20 cellular contexts compared by ENCODE assay signal in genomic region chr1:81550753-81551152, GRCh38.
A peak's percentile ranks its signal among the peaks of the same experiment; 100 is the strongest.
DNase-seq lines count a peak whose midpoint lies in the region; ATAC-seq, FAIRE-seq and TF ChIP-seq lines count a peak whose summit lies in the region.
"Had no signal": no experiment of that assay in that cellular context is flagged by ENCODE, and none has a peak within 500 bp of the region (broad histone marks: within the 10 kb centered on the region; RNA-seq: fewer than 3 reads in every experiment).

No MANE protein-coding gene starts in this region.

- no peak for FAIRE-seq in HepG2 (lab: Jason Lieb, UNC)
- no peak for FAIRE-seq in astrocyte (lab: Jason Lieb, UNC)
- no peak for FAIRE-seq in GM12892 (lab: Jason Lieb, UNC)
- FAIRE-seq: HTR-8/SVneo had no signal

- no peak overlapping the region for H3K4me3 Mint-ChIP-seq in astrocyte (ENCODE audit: unreplicated experiment)
- H3K4me3 Mint-ChIP-seq: activated CD8-positive, alpha-beta T cell treated with anti-CD3 and anti-CD28 coated beads for 36 hours; activated naive CD8-positive, alpha-beta T cell treated with anti-CD3 and anti-CD28 coated beads, Interleukin-2, amount 10 ng/mL, durations not matched to agents 7 days and 5 days; natural killer cell; stimulated activated naive CD8-positive, alpha-beta T cell treated with anti-CD3 and anti-CD28 coated beads, Interleukin-15, Interleukin-2, amounts not matched to agents 100 ng/mL and 50 ng/mL, for 24 hours had no signal

- DNase-seq in HepG2 (ENCODE audit: low spot score) (no peak), right lobe of liver (no peak), astrocyte (ENCODE audit: low read depth) (no peak), kidney epithelial cell (ENCODE audit: low read depth) (peak; percentile 12), OCI-LY7 (ENCODE audit: low spot score) (no peak), GM12892 (ENCODE audit: insufficient read length) (no peak)
- DNase-seq in stimulated activated CD4-positive, alpha-beta T cell treated with anti-CD3 and anti-CD28 coated beads, Interleukin-1b, Interleukin-23, amount 100 ng/mL, for 48 hours = no peak
- DNase-seq: activated CD8-positive, alpha-beta T cell treated with anti-CD3 and anti-CD28 coated beads for 36 hours; activated naive CD8-positive, alpha-beta T cell treated with anti-CD3 and anti-CD28 coated beads, Interleukin-2, amount 10 ng/mL, durations not matched to agents 7 days and 5 days; hypothalamus; MG63; natural killer cell; NCI-H187 treated with DMSO at 0.1 percent for 48 hours; T-helper 1 cell had no signal

- H3K79me2 ChIP-seq in HepG2 (ENCODE audit: insufficient read depth, low read length) = no peaks in the 10 kb centered on the region
- H3K79me2 ChIP-seq in astrocyte (ENCODE audit: insufficient read depth, low read length) = no peaks in the 10 kb centered on the region
- H3K79me2 ChIP-seq in OCI-LY7 (ENCODE audit: insufficient read depth, low read depth, low read length) = no peaks in the 10 kb centered on the region

- H3K36me3 Mint-ChIP-seq in astrocyte (ENCODE audit: low read depth, unreplicated experiment) = no peaks in the 10 kb centered on the region
- H3K36me3 Mint-ChIP-seq: activated naive CD8-positive, alpha-beta T cell treated with anti-CD3 and anti-CD28 coated beads, Interleukin-2, amount 10 ng/mL, durations not matched to agents 7 days and 5 days; natural killer cell had no signal

- H3K9me3 ChIP-seq in HepG2 (ENCODE audit: low read length) = peaks cover 7% of the 10 kb centered on the region; the same call in 1 of the 2 replicates
- H3K9me3 ChIP-seq in right lobe of liver = no peaks in the 10 kb centered on the region
- H3K9me3 ChIP-seq in astrocyte (ENCODE audit: insufficient read depth, low read depth, low read length) = no peaks in the 10 kb centered on the region
- no peaks in the 10 kb centered on the region for H3K9me3 ChIP-seq in OCI-LY7 (ENCODE audit: low read length)
- H3K9me3 ChIP-seq: Caco-2, MG63 had no signal

- intact Hi-C loops in HepG2 (cut with micrococcal nuclease; ENCODE audit: unreplicated experiment) = no loop called here
- intact Hi-C loops in right lobe of liver (cut with DNase I) = no loop called here
- intact Hi-C loops in OCI-LY7 (cut with micrococcal nuclease; ENCODE audit: unreplicated experiment) = no loop called here

- H3K4me3 ChIP-seq in HepG2 (replicated peaks in 1 of 3; ENCODE audit: insufficient read depth in 1 of 3, low read depth in 2 of 3, low read length in 3 of 3) (no peak overlapping the region), right lobe of liver (no peak overlapping the region), astrocyte (ENCODE audit: insufficient read depth, low read depth, low read length) (no peak overlapping the region), kidney epithelial cell (ENCODE audit: low read depth, low read length) (no peak overlapping the region), OCI-LY7 (ENCODE audit: low read depth, low read length, poor library complexity, severe bottlenecking) (no peak overlapping the region)
- H3K4me3 ChIP-seq: lung, MG63 had no signal

- in situ Hi-C loops in HepG2 (cut with HindIII; ENCODE audit: extremely low pct_ligation_motif_present, low pct_unique_long_range_greater_than_20kb) = no loop called here

- TF ChIP-seq CTCF in HepG2 (CRISPR knock-in tag; IDR thresholded peaks at IDR 0.05) = no peak
- no peak for TF ChIP-seq CTCF in right lobe of liver (IDR thresholded peaks at IDR 0.05)
- no peak for TF ChIP-seq CTCF in astrocyte (IDR thresholded peaks at IDR 0.05; ENCODE audit: insufficient read depth, low read depth, low read length)
- no peak for TF ChIP-seq CTCF in kidney epithelial cell (IDR thresholded peaks at IDR 0.05; ENCODE audit: insufficient read depth, low read length, poor library complexity, severe bottlenecking)
- TF ChIP-seq CTCF in OCI-LY7 (conservative IDR thresholded peaks at IDR 0.05; ENCODE audit: low read length) = no peak

- CTCF ChIA-PET in HepG2 (lab: Yijun Ruan, JAX; ENCODE audit: low intra/inter-chr PET ratio, low total read pairs) = no interaction called here
- CTCF ChIA-PET in OCI-LY7 (lab: Charles Lee; ENCODE audit: unreplicated experiment) = no interaction called here

- H3K9ac ChIP-seq in HepG2 (ENCODE audit: insufficient read depth, low read depth, low read length) = no peak overlapping the region
- H3K9ac ChIP-seq in astrocyte (ENCODE audit: low read length) = no peak overlapping the region

- TF ChIP-seq POLR2A in HepG2 (IDR thresholded peaks at IDR 0.05; ENCODE audit: insufficient read depth in 1 of 2, low read depth in 2 of 2, low read length in 2 of 2) = no peak
- TF ChIP-seq POLR2A in right lobe of liver (IDR thresholded peaks at IDR 0.05) = no peak
- no peak for TF ChIP-seq POLR2A in GM12892 (IDR thresholded peaks at IDR 0.05; ENCODE audit: low read depth, low read length)

- H3K27me3 ChIP-seq in HepG2 (ENCODE audit: control insufficient read depth in 1 of 2, insufficient read depth in 2 of 2, low read length in 2 of 2) (peaks cover 0 to 5% of the 10 kb centered on the region in 2 experiments; a peak in 1 of 5 replicates), right lobe of liver (no peaks in the 10 kb centered on the region), astrocyte (ENCODE audit: insufficient read depth, low read length) (no peaks in the 10 kb centered on the region), kidney epithelial cell (ENCODE audit: control insufficient read depth, insufficient read depth, low read length) (no peaks in the 10 kb centered on the region)
- H3K27me3 ChIP-seq: MG63 had no signal

- H2AFZ ChIP-seq in HepG2 (ENCODE audit: low read length) (no peak overlapping the region), astrocyte (ENCODE audit: low read depth, low read length) (no peak overlapping the region), OCI-LY7 (ENCODE audit: low read length) (no peak overlapping the region)

- 0% methylated on average over 1 of the region's 1 CpG for WGBS in HepG2 (ENCODE audit: low lambda C conversion rate)
- 73% methylated on average over 1 of the region's 1 CpG for WGBS in right lobe of liver (ENCODE audit: insufficient coverage, low coverage, low lambda C conversion rate, missing lambda C conversion rate)

- no peaks in the 10 kb centered on the region for H3K9me2 ChIP-seq in OCI-LY7 (ENCODE audit: insufficient read depth, low read length)

- peak overlapping the region; percentile 10 for H3K27ac Mint-ChIP-seq in astrocyte (ENCODE audit: unreplicated experiment)
- H3K27ac Mint-ChIP-seq: activated CD8-positive, alpha-beta T cell treated with anti-CD3 and anti-CD28 coated beads for 36 hours; activated naive CD8-positive, alpha-beta T cell treated with anti-CD3 and anti-CD28 coated beads, Interleukin-2, amount 10 ng/mL, durations not matched to agents 7 days and 5 days; natural killer cell; stimulated activated naive CD8-positive, alpha-beta T cell treated with anti-CD3 and anti-CD28 coated beads, Interleukin-15, Interleukin-2, amounts not matched to agents 100 ng/mL and 50 ng/mL, for 24 hours had no signal

- H3K36me3 ChIP-seq in HepG2 (replicated peaks in 1 of 2; ENCODE audit: control insufficient read depth in 1 of 2, insufficient read depth in 2 of 2, low read length in 2 of 2) (no peaks in the 10 kb centered on the region), right lobe of liver (no peaks in the 10 kb centered on the region), astrocyte (ENCODE audit: insufficient read depth, low read length) (no peaks in the 10 kb centered on the region), kidney epithelial cell (ENCODE audit: control insufficient read depth, insufficient read depth, low read length) (no peaks in the 10 kb centered on the region), OCI-LY7 (ENCODE audit: insufficient read depth, low read length) (no peaks in the 10 kb centered on the region)
- H3K36me3 ChIP-seq: MG63 had no signal

- BruUV-seq in HepG2 (replicated peaks; lab: Mats Ljungman, UMichigan) (no TSS peak), OCI-LY7 (replicated peaks; lab: Mats Ljungman, UMichigan) (no TSS peak)

- POLR2A ChIA-PET in HepG2 (lab: Yijun Ruan, JAX) (no interaction called here), OCI-LY7 (lab: Charles Lee) (interaction anchor here (0.7 kb wide), 2 partner anchors 79 to 422 kb away, joined by 4 to 5 read pairs; no protein-coding TSS in a partner anchor)

- H3K4me1 Mint-ChIP-seq in astrocyte (ENCODE audit: low read depth, unreplicated experiment) = peaks cover 35% of the 10 kb centered on the region
- H3K4me1 Mint-ChIP-seq: activated naive CD8-positive, alpha-beta T cell treated with anti-CD3 and anti-CD28 coated beads, Interleukin-2, amount 10 ng/mL, durations not matched to agents 7 days and 5 days; natural killer cell had no signal

- TF ChIP-seq RAD21 in HepG2 (CRISPR knock-in tag; IDR thresholded peaks at IDR 0.05) = no peak

- no peaks in the 10 kb centered on the region for H4K20me1 ChIP-seq in HepG2 (ENCODE audit: insufficient read depth, low read length)
- H4K20me1 ChIP-seq in astrocyte (ENCODE audit: insufficient read depth, low read length) = no peaks in the 10 kb centered on the region
- H4K20me1 ChIP-seq in OCI-LY7 (ENCODE audit: insufficient read depth, low read length) = no peaks in the 10 kb centered on the region

- ATAC-seq in HepG2 (no peak), right lobe of liver (no peak), GM19328 (IDR thresholded peaks at IDR 0.05; ENCODE audit: unreplicated experiment) (no peak)
- ATAC-seq: activated CD8-positive, alpha-beta T cell treated with anti-CD3 and anti-CD28 coated beads for 36 hours; natural killer cell had no signal

- H3K4me2 ChIP-seq in HepG2 (ENCODE audit: low read depth, low read length) (no peak overlapping the region), astrocyte (ENCODE audit: low read length) (no peak overlapping the region), OCI-LY7 (ENCODE audit: low read length) (no peak overlapping the region)

- no peaks in the 10 kb centered on the region for H3K9me3 Mint-ChIP-seq in astrocyte (ENCODE audit: unreplicated experiment)
- H3K9me3 Mint-ChIP-seq: activated CD8-positive, alpha-beta T cell treated with anti-CD3 and anti-CD28 coated beads for 36 hours; activated naive CD8-positive, alpha-beta T cell treated with anti-CD3 and anti-CD28 coated beads, Interleukin-2, amount 10 ng/mL, durations not matched to agents 7 days and 5 days; stimulated activated naive CD8-positive, alpha-beta T cell treated with anti-CD3 and anti-CD28 coated beads, Interleukin-15, Interleukin-2, amounts not matched to agents 100 ng/mL and 50 ng/mL, for 24 hours had no signal

- H3K27ac ChIP-seq in HepG2 (ENCODE audit: extremely low read length, insufficient read depth, low read length) (no peak overlapping the region), right lobe of liver (no peak overlapping the region), astrocyte (ENCODE audit: low read depth, low read length) (no peak overlapping the region), OCI-LY7 (ENCODE audit: low read depth, low read length, poor library complexity, severe bottlenecking) (no peak overlapping the region)
- H3K27ac ChIP-seq: VCaP had no signal

- no peak for TF ChIP-seq EP300 in HepG2 (IDR thresholded peaks at IDR 0.05; ENCODE audit: low read depth in 2 of 2, low read length in 2 of 2)
- TF ChIP-seq EP300 in HepG2 (CRISPR knock-in tag; IDR thresholded peaks at IDR 0.05; ENCODE audit: borderline replicate concordance) = no peak

- H3K4me1 ChIP-seq in HepG2 (ENCODE audit: insufficient read depth, low read length) (no peaks in the 10 kb centered on the region), right lobe of liver (no peaks in the 10 kb centered on the region), astrocyte (ENCODE audit: insufficient read depth, low read length) (no peaks in the 10 kb centered on the region), OCI-LY7 (ENCODE audit: insufficient read depth, low read length, poor library complexity, severe bottlenecking) (no peaks in the 10 kb centered on the region)
- H3K4me1 ChIP-seq: Caco-2 had no signal

- H3K27me3 Mint-ChIP-seq in astrocyte (ENCODE audit: low read depth, unreplicated experiment) = peaks cover 2% of the 10 kb centered on the region
- H3K27me3 Mint-ChIP-seq: activated CD8-positive, alpha-beta T cell treated with anti-CD3 and anti-CD28 coated beads for 36 hours; activated naive CD8-positive, alpha-beta T cell treated with anti-CD3 and anti-CD28 coated beads, Interleukin-2, amount 10 ng/mL, durations not matched to agents 7 days and 5 days; stimulated activated naive CD8-positive, alpha-beta T cell treated with anti-CD3 and anti-CD28 coated beads, Interleukin-15, Interleukin-2, amounts not matched to agents 100 ng/mL and 50 ng/mL, for 24 hours had no signal
